ENCODE assay signal across 19 cellular contexts in the genomic region with DNA sequence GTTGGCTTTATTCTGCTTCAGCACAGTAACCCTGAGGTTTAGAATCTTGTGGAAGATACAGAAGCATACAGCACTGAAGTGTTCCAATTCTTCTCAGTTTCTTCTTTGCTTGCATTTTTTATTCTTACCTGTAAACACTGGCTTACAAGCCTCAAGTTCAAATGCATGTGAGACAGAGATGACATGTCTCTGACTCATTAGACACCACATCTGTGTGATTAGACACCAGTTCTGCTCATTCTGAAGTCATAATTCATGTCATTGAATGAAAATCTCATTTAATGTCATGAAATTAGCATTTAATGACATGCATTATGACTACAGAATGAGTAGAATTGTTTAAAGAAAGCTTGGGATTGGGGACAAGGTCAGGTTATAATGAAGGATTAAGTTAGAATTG. TPM values are rescaled to one million over a fixed set of nuclear protein-coding genes. Genes with fewer than 3 reads are reported as not detected.
DNase-seq lines count a peak whose midpoint lies in the region; ATAC-seq, FAIRE-seq and TF ChIP-seq lines count a peak whose summit lies in the region.
"Had no signal": no experiment of that assay in that cellular context is flagged by ENCODE, and none has a peak within 500 bp of the region (broad histone marks: within the 10 kb centered on the region; RNA-seq: fewer than 3 reads in every experiment).

No MANE protein-coding gene starts in this region.

- H3K4me3 Mint-ChIP-seq in astrocyte (ENCODE audit: unreplicated experiment) = peak overlapping the region; percentile 24
- no peak overlapping the region for H3K4me3 Mint-ChIP-seq in naive thymus-derived CD8-positive, alpha-beta T cell
- H3K4me3 Mint-ChIP-seq: CD14-positive monocyte had no signal

- H3K79me2 ChIP-seq in DND-41 (ENCODE audit: insufficient read depth, low read length) (peaks cover 68% of the 10 kb centered on the region), HCT116 (ENCODE audit: insufficient read depth, low read length) (peaks cover 57% of the 10 kb centered on the region), astrocyte (ENCODE audit: insufficient read depth, low read length) (peaks cover 75% of the 10 kb centered on the region)

- no peaks in the 10 kb centered on the region for H3K9me3 Mint-ChIP-seq in astrocyte (ENCODE audit: unreplicated experiment)
- H3K9me3 Mint-ChIP-seq in naive thymus-derived CD8-positive, alpha-beta T cell = no peaks in the 10 kb centered on the region

- peaks cover 60% of the 10 kb centered on the region for H4K20me1 ChIP-seq in DND-41 (ENCODE audit: insufficient read depth, low read length)
- no peaks in the 10 kb centered on the region; the same call in 1 of the 2 replicates for H4K20me1 ChIP-seq in HCT116 (ENCODE audit: insufficient read depth)
- H4K20me1 ChIP-seq in astrocyte (ENCODE audit: insufficient read depth, low read length) = peaks cover 80% of the 10 kb centered on the region

- peaks cover 11% of the 10 kb centered on the region for H3K36me3 Mint-ChIP-seq in astrocyte (ENCODE audit: low read depth, unreplicated experiment)
- H3K36me3 Mint-ChIP-seq in naive thymus-derived CD8-positive, alpha-beta T cell = peaks cover 0 to 57% (median 13%) of the 10 kb centered on the region in 3 donors

- peaks cover 85% of the 10 kb centered on the region for H3K36me3 ChIP-seq in DND-41 (ENCODE audit: insufficient read depth, low read length)
- H3K36me3 ChIP-seq in HCT116 (ENCODE audit: control insufficient read depth in 1 of 2, insufficient read depth in 2 of 2, low read length in 2 of 2) = peaks cover 33 to 42% of the 10 kb centered on the region in 2 experiments; a peak in 3 of 4 replicates
- peaks cover 46% of the 10 kb centered on the region for H3K36me3 ChIP-seq in astrocyte (ENCODE audit: insufficient read depth, low read length)
- peaks cover 53% of the 10 kb centered on the region for H3K36me3 ChIP-seq in suprapubic skin

- RAD21 ChIA-PET in HCT116 (lab: Charles Lee; ENCODE audit: low non-redundant PET in 1 of 2, low total read pairs in 2 of 2, uncharacterized antibody in 2 of 2, unreplicated experiment in 2 of 2) = no interaction called here

- H3K4me1 ChIP-seq in DND-41 (ENCODE audit: insufficient read depth, low read length) = peaks cover 53% of the 10 kb centered on the region
- peaks cover 6 to 15% of the 10 kb centered on the region in 2 experiments; a peak in 3 of 4 replicates for H3K4me1 ChIP-seq in HCT116 (ENCODE audit: control insufficient read depth in 1 of 2, insufficient read depth in 2 of 2, low read length in 2 of 2)
- peaks cover 26% of the 10 kb centered on the region for H3K4me1 ChIP-seq in astrocyte (ENCODE audit: insufficient read depth, low read length)
- H3K4me1 ChIP-seq in suprapubic skin = peaks cover 30% of the 10 kb centered on the region

- BruUV-seq in HCT116 (replicated peaks; lab: Mats Ljungman, UMichigan) = no TSS peak

- H3K27me3 ChIP-seq in DND-41 (ENCODE audit: insufficient read depth, low read length, poor library complexity) (no peaks in the 10 kb centered on the region), HCT116 (ENCODE audit: insufficient read depth, low read length) (no peaks in the 10 kb centered on the region), astrocyte (ENCODE audit: insufficient read depth, low read length) (no peaks in the 10 kb centered on the region), suprapubic skin (no peaks in the 10 kb centered on the region)
- H3K27me3 ChIP-seq: adrenal gland, esophagus squamous epithelium, hepatocyte had no signal

- POLR2A ChIA-PET in HCT116 (lab: Charles Lee) = no interaction called here
- POLR2A ChIA-PET in naive thymus-derived CD8-positive, alpha-beta T cell (lab: Charles Lee) = no interaction called here

- H3K27ac ChIP-seq in DND-41 (ENCODE audit: low read length) (no peak overlapping the region), HCT116 (ENCODE audit: low read depth, low read length) (no peak overlapping the region), astrocyte (ENCODE audit: low read depth, low read length) (peak overlapping the region; percentile 30), suprapubic skin (no peak overlapping the region)
- H3K27ac ChIP-seq: adrenal gland, esophagus squamous epithelium, hepatocyte, parathyroid adenoma, PC-9, VCaP had no signal

- peaks cover 42% of the 10 kb centered on the region for H3K4me1 Mint-ChIP-seq in astrocyte (ENCODE audit: low read depth, unreplicated experiment)
- peaks cover 27 to 51% (median 44%) of the 10 kb centered on the region in 4 donors for H3K4me1 Mint-ChIP-seq in naive thymus-derived CD8-positive, alpha-beta T cell

- no peak for FAIRE-seq in astrocyte (lab: Jason Lieb, UNC)

- H3K4me3 ChIP-seq in DND-41 (ENCODE audit: low read depth in 1 of 2, low read length in 2 of 2) = peak overlapping the region in 1 of 2 experiments; percentile 6; a peak in 1 of 4 replicates
- no peak overlapping the region for H3K4me3 ChIP-seq in HCT116 (replicated peaks in 1 of 2; ENCODE audit: low read depth in 1 of 2, low read length in 2 of 2)
- H3K4me3 ChIP-seq in astrocyte (ENCODE audit: insufficient read depth, low read depth, low read length) = no peak overlapping the region
- H3K4me3 ChIP-seq in suprapubic skin = no peak overlapping the region
- H3K4me3 ChIP-seq: adrenal gland, esophagus squamous epithelium, hepatocyte, PC-9 had no signal

- no peak overlapping the region for H2AFZ ChIP-seq in DND-41 (ENCODE audit: low read depth, low read length)
- H2AFZ ChIP-seq in HCT116 (ENCODE audit: low read depth, low read length, poor library complexity, severe bottlenecking) = no peak overlapping the region
- H2AFZ ChIP-seq in astrocyte (ENCODE audit: low read depth, low read length) = no peak overlapping the region
- H2AFZ ChIP-seq: hepatocyte, parathyroid adenoma, PC-9 had no signal

- intact Hi-C loops in HCT116 (cut with micrococcal nuclease) = loop anchor here (10.0 kb wide), 1 partner anchor 47 kb away; no protein-coding TSS in a partner anchor

- DNase-seq in DND-41 = no peak
- no peak for DNase-seq in HCT116 (ENCODE audit: low read depth, low spot score)
- DNase-seq in astrocyte (ENCODE audit: low read depth) = no peak
- DNase-seq in naive thymus-derived CD8-positive, alpha-beta T cell = no peak
- DNase-seq in NCI-H1048 (lab: John Stamatoyannopoulos, UW) = no peak
- DNase-seq in DMS53 (lab: John Stamatoyannopoulos, UW) = no peak
- no peak for DNase-seq in suprapubic skin (ENCODE audit: low spot score in 2 of 2)
- DNase-seq: activated CD8-positive, alpha-beta memory T cell treated with anti-CD3 and anti-CD28 coated beads, Interleukin-2, amount 50 U/mL, for 48 hours; adrenal gland; esophagus squamous epithelium; left cardiac atrium; NCI-H187 treated with DMSO at 0.1 percent for 48 hours; NCI-H510A treated with DMSO at 0.1 percent for 48 hours; PC-9; SW 1271 had no signal

- no peak for TF ChIP-seq EP300 in suprapubic skin (IDR thresholded peaks at IDR 0.05)

- TF ChIP-seq POLR2A in HCT116 (IDR thresholded peaks at IDR 0.05; ENCODE audit: borderline replicate concordance, extremely low read depth, insufficient read depth, insufficient read length) (no peak), suprapubic skin (IDR thresholded peaks at IDR 0.05) (no peak)

- H3K9ac ChIP-seq in DND-41 (ENCODE audit: low read depth, low read length) (no peak overlapping the region), HCT116 (ENCODE audit: low read length) (no peak overlapping the region), astrocyte (ENCODE audit: low read length) (no peak overlapping the region)
- H3K9ac ChIP-seq: parathyroid adenoma had no signal

- H3K9me3 ChIP-seq in DND-41 (ENCODE audit: insufficient read depth, low read length, severe bottlenecking) = no peaks in the 10 kb centered on the region
- H3K9me3 ChIP-seq in HCT116 (ENCODE audit: control insufficient read depth in 1 of 2, insufficient read depth in 1 of 2, low read depth in 1 of 2, low read length in 2 of 2) = no peaks in the 10 kb centered on the region
- no peaks in the 10 kb centered on the region for H3K9me3 ChIP-seq in astrocyte (ENCODE audit: insufficient read depth, low read depth, low read length)
- H3K9me3 ChIP-seq in suprapubic skin = no peaks in the 10 kb centered on the region
- H3K9me3 ChIP-seq: adrenal gland, esophagus squamous epithelium had no signal

- peak overlapping the region; percentile 50; the same call in 1 of the 2 replicates for H3K4me2 ChIP-seq in DND-41 (ENCODE audit: insufficient read depth, low read length)
- no peak overlapping the region for H3K4me2 ChIP-seq in HCT116 (ENCODE audit: low read length)
- peak overlapping the region; percentile 41 for H3K4me2 ChIP-seq in astrocyte (ENCODE audit: low read length)
- H3K4me2 ChIP-seq: PC-9 had no signal

- no peak for ATAC-seq in DND-41 (ENCODE audit: insufficient read depth, low read depth)
- ATAC-seq in HCT116 = no peak
- ATAC-seq in naive thymus-derived CD8-positive, alpha-beta T cell = no peak
- ATAC-seq: left cardiac atrium had no signal

- TF ChIP-seq CTCF in DND-41 (IDR thresholded peaks at IDR 0.05; ENCODE audit: borderline replicate concordance, extremely low read depth, low read length, poor library complexity, severe bottlenecking) (no peak), HCT116 (IDR thresholded peaks at IDR 0.05 in 2 of 3, conservative IDR thresholded peaks at IDR 0.05 in 1 of 3; ENCODE audit: borderline replicate concordance in 1 of 3, insufficient read depth in 1 of 3, low read depth in 2 of 3, low read length in 2 of 3) (no peak), astrocyte (IDR thresholded peaks at IDR 0.05; ENCODE audit: insufficient read depth, low read depth, low read length) (no peak), suprapubic skin (IDR thresholded peaks at IDR 0.05) (no peak)

- H3K9me2 ChIP-seq in HCT116 (ENCODE audit: insufficient read depth) = no peaks in the 10 kb centered on the region

- CTCF ChIA-PET in HCT116 (lab: Charles Lee) = no interaction called here

- no peaks in the 10 kb centered on the region for H3K27me3 Mint-ChIP-seq in astrocyte (ENCODE audit: low read depth, unreplicated experiment)
- H3K27me3 Mint-ChIP-seq in naive thymus-derived CD8-positive, alpha-beta T cell = no peaks in the 10 kb centered on the region

- no peak overlapping the region for H3K27ac Mint-ChIP-seq in astrocyte (ENCODE audit: unreplicated experiment)
- H3K27ac Mint-ChIP-seq in naive thymus-derived CD8-positive, alpha-beta T cell = peak overlapping the region in 8 of 10 donors; percentile 1 to 81 (median 36)

- TF ChIP-seq RAD21 in HCT116 (IDR thresholded peaks at IDR 0.05; ENCODE audit: low read depth) = no peak

RNA-seq across cellular contexts. Expression of gene GZF1, which starts 5.8 kb away (rescaled TPM):
- total RNA-seq in HCT116 (2021; ENCODE audit: unreplicated experiment) (10.4 TPM), astrocyte (12.2 and 16.3 TPM in 2 replicates), suprapubic skin (10 to 100 TPM; 11.1 to 19.1 (median 15.2) TPM)
- polyA plus RNA-seq in HCT116 (2012) = 15.8 and 17.9 TPM in 2 replicates
- total RNA-seq in naive thymus-derived CD8-positive, alpha-beta T cell = 10 to 100 TPM; 11.1 to 13.7 TPM
- 1 to 10 TPM; 1.9 to 3.7 (median 2.2) TPM for polyA plus RNA-seq in naive thymus-derived CD8-positive, alpha-beta T cell

RNA-seq across cellular contexts. Expression of gene NXT1, which starts 17.2 kb away (rescaled TPM):
- total RNA-seq in HCT116 (2021; ENCODE audit: unreplicated experiment) (29.9 TPM), astrocyte (17.9 and 19.3 TPM in 2 replicates), suprapubic skin (10 to 100 TPM; 18.3 to 64.5 (median 43.9) TPM)
- polyA plus RNA-seq in HCT116 (2012) = 27.1 and 27.5 TPM in 2 replicates
- 10 to 100 TPM; 20.5 to 21.8 TPM for total RNA-seq in naive thymus-derived CD8-positive, alpha-beta T cell
- 10 to 100 TPM; 60.3 to 65.1 (median 60.3) TPM for polyA plus RNA-seq in naive thymus-derived CD8-positive, alpha-beta T cell

RNA-seq across cellular contexts. Expression of gene NAPB, which starts 53.5 kb away (rescaled TPM):
- total RNA-seq in HCT116 (2021; ENCODE audit: unreplicated experiment) = 7.9 TPM
- 2.8 and 3.8 TPM in 2 replicates for polyA plus RNA-seq in HCT116 (2012)
- 10.2 and 13.1 TPM in 2 replicates for total RNA-seq in astrocyte
- total RNA-seq in naive thymus-derived CD8-positive, alpha-beta T cell = 10 to 100 TPM; 14.6 to 15.9 TPM
- polyA plus RNA-seq in naive thymus-derived CD8-positive, alpha-beta T cell = 1 to 10 TPM; 3.4 to 7.2 (median 5.8) TPM
- 10 to 100 TPM in 1 of 4 donors, 1 to 10 TPM in 3; 6.6 to 21.6 (median 8.9) TPM for total RNA-seq in suprapubic skin
